12 cellular contexts compared by ENCODE assay signal in genomic region chr5:91468643-91469422, GRCh38.
DNase-seq lines count a peak whose midpoint lies in the region; ATAC-seq, FAIRE-seq and TF ChIP-seq lines count a peak whose summit lies in the region.
"Had no signal": no experiment of that assay in that cellular context is flagged by ENCODE, and none has a peak within 500 bp of the region (broad histone marks: within the 10 kb centered on the region; RNA-seq: fewer than 3 reads in every experiment).

No MANE protein-coding gene starts in this region.

- DNase-seq in A673 (ENCODE audit: low spot score) (peak; percentile 58), KBM-7 (peak; percentile 50), K562 (ENCODE audit: extremely low read depth in 1 of 4, low spot score in 3 of 4) (no peak), lung (ENCODE audit: low spot score) (no peak), NCI-H2171 (lab: John Stamatoyannopoulos, UW) (no peak), neuronal stem cell (ENCODE audit: low spot score) (no peak)
- DNase-seq in stimulated activated CD8-positive, alpha-beta memory T cell treated with anti-CD3 and anti-CD28 coated beads, Interleukin-4, amount 100 ng/mL, for 48 hours: no peak
- DNase-seq: ovary, WERI-Rb-1 had no signal

- H3K79me1 ChIP-seq in neuronal stem cell (ENCODE audit: low read depth, low read length): no peaks in the 10 kb centered on the region

- H2BK120ac ChIP-seq in neuronal stem cell (ENCODE audit: low read depth, low read length): no peak overlapping the region

- H3K4me2 ChIP-seq in K562 (ENCODE audit: insufficient read depth, low read length): peak overlapping the region; percentile 51; the same call in 1 of the 2 replicates
- no peak overlapping the region for H3K4me2 ChIP-seq in neuronal stem cell (ENCODE audit: insufficient read depth, low read length, poor library complexity, severe bottlenecking)

- no peak overlapping the region for H2BK5ac ChIP-seq in neuronal stem cell (ENCODE audit: low read length)

- H3K36me3 ChIP-seq in A673 (ENCODE audit: insufficient read depth, low read length, poor library complexity, severe bottlenecking) (no peaks in the 10 kb centered on the region), K562 (ENCODE audit: control insufficient read depth, insufficient read depth, low read length) (no peaks in the 10 kb centered on the region), lung (ENCODE audit: control insufficient read depth in 2 of 2, insufficient read depth in 2 of 2, low read length in 2 of 2) (no peaks in the 10 kb centered on the region), neuronal stem cell (replicated peaks in 1 of 2; ENCODE audit: control insufficient read depth in 2 of 2, insufficient read depth in 2 of 2, low read length in 2 of 2) (no peaks in the 10 kb centered on the region)
- H3K36me3 ChIP-seq: ovary, WERI-Rb-1 had no signal

- no TSS peak for BruUV-seq in A673 (replicated peaks; lab: Mats Ljungman, UMichigan)
- BruUV-seq in K562 (replicated peaks; lab: Mats Ljungman, UMichigan): no TSS peak

- H2AFZ ChIP-seq in K562 (ENCODE audit: low read depth, low read length) (peak overlapping the region; percentile 75), neuronal stem cell (ENCODE audit: low read length) (no peak overlapping the region)

- no peak overlapping the region for H3K14ac ChIP-seq in neuronal stem cell (ENCODE audit: low read length)

- H3K9ac ChIP-seq in K562 (ENCODE audit: insufficient read depth in 1 of 2, low read depth in 2 of 2, low read length in 2 of 2) (no peak overlapping the region), neuronal stem cell (ENCODE audit: low read depth, low read length, poor library complexity) (no peak overlapping the region)

- no peaks in the 10 kb centered on the region for H3K9me3 ChIP-seq in A673 (ENCODE audit: low read depth, low read length, poor library complexity, severe bottlenecking)
- H3K9me3 ChIP-seq in K562 (replicated peaks; ENCODE audit: control insufficient read depth, insufficient read depth, low read depth, low read length): no peaks in the 10 kb centered on the region
- H3K9me3 ChIP-seq in lung (ENCODE audit: control insufficient read depth in 2 of 2, insufficient read depth in 1 of 2, low read length in 1 of 2): no peaks in the 10 kb centered on the region
- no peaks in the 10 kb centered on the region for H3K9me3 ChIP-seq in neuronal stem cell (replicated peaks in 1 of 2; ENCODE audit: control insufficient read depth in 2 of 2, insufficient read depth in 1 of 2, low read depth in 1 of 2, low read length in 2 of 2)
- H3K9me3 ChIP-seq: ovary had no signal

- H2BK15ac ChIP-seq in neuronal stem cell (ENCODE audit: low read length): no peak overlapping the region

- H3K4ac ChIP-seq in neuronal stem cell (ENCODE audit: low read length): no peak overlapping the region

- H2BK12ac ChIP-seq in neuronal stem cell (ENCODE audit: low read length): no peak overlapping the region

- H3K4me1 ChIP-seq in A673 (ENCODE audit: insufficient read depth, low read length, poor library complexity, severe bottlenecking) (peaks cover 8% of the 10 kb centered on the region), K562 (replicated peaks in 1 of 2; ENCODE audit: control insufficient read depth in 2 of 2, insufficient read depth in 2 of 2, low read length in 2 of 2) (peaks cover 0 to 5% of the 10 kb centered on the region in 2 experiments; a peak in 2 of 5 replicates), lung (ENCODE audit: control insufficient read depth in 2 of 2, insufficient read depth in 2 of 2, low read length in 2 of 2) (no peaks in the 10 kb centered on the region), neuronal stem cell (ENCODE audit: control insufficient read depth in 2 of 2, insufficient read depth in 1 of 2, low read depth in 1 of 2, low read length in 2 of 2) (peaks cover 0 to 2% of the 10 kb centered on the region in 2 donors)

- TF ChIP-seq EP300 in K562 (IDR thresholded peaks at IDR 0.05; ENCODE audit: low read length): no peak

- TF ChIP-seq RAD21 in K562 (CRISPR knock-in tag; conservative IDR thresholded peaks at IDR 0.05 in 1 of 2, IDR thresholded peaks at IDR 0.05 in 1 of 2): no peak

- H3K23ac ChIP-seq in neuronal stem cell (ENCODE audit: low read depth, low read length, poor library complexity): no peak overlapping the region

- H3K18ac ChIP-seq in neuronal stem cell (ENCODE audit: low read length): no peak overlapping the region

- H2AK5ac ChIP-seq in neuronal stem cell (ENCODE audit: low read depth, low read length): no peak overlapping the region

- H3K79me2 ChIP-seq in K562 (ENCODE audit: control insufficient read depth, insufficient read depth, low read length): no peaks in the 10 kb centered on the region

- in situ Hi-C loops in KBM-7 (cut with MboI; ENCODE audit: low pct_unique_long_range_greater_than_20kb, low sequenced_read_pairs) (no loop called here), K562 (cut with MboI) (no loop called here)

- H4K8ac ChIP-seq in neuronal stem cell (ENCODE audit: low read depth, low read length): no peak overlapping the region

- POLR2A ChIA-PET in A673 (lab: Charles Lee; ENCODE audit: low non-redundant PET): no interaction called here
- POLR2A ChIA-PET in K562 (lab: Yijun Ruan, JAX): interaction anchor here (0.7 to 1.0 kb wide), 2 partner anchors 9 to 15 kb away, joined by 3 read pairs; no protein-coding TSS in a partner anchor

- H3K27ac ChIP-seq in A673 (ENCODE audit: low read depth, low read length, poor library complexity, severe bottlenecking): no peak overlapping the region
- no peak overlapping the region for H3K27ac ChIP-seq in K562 (ENCODE audit: extremely low read depth, low read depth, low read length)
- H3K27ac ChIP-seq in lung (ENCODE audit: low read depth in 1 of 2, low read length in 1 of 2): peak overlapping the region in 1 of 2 donors; percentile 52
- H3K27ac ChIP-seq in neuronal stem cell (replicated peaks; ENCODE audit: low read length): no peak overlapping the region
- H3K27ac ChIP-seq: C4-2B, ovary, WERI-Rb-1 had no signal

- intact Hi-C loops in A673 (cut with micrococcal nuclease; ENCODE audit: unreplicated experiment): loop anchor here (1.0 kb wide), 1 partner anchor 48 kb away; no protein-coding TSS in a partner anchor
- intact Hi-C loops in K562 (cut with micrococcal nuclease): no loop called here

- no peak overlapping the region for H3K4me3 ChIP-seq in A673 (ENCODE audit: low read depth, low read length, poor library complexity, severe bottlenecking)
- H3K4me3 ChIP-seq in K562: no peak overlapping the region
- no peak overlapping the region for H3K4me3 ChIP-seq in lung
- no peak overlapping the region for H3K4me3 ChIP-seq in neuronal stem cell (ENCODE audit: low read length in 2 of 2)
- H3K4me3 ChIP-seq: GM12878, ovary had no signal

- CTCF ChIA-PET in A673 (lab: Charles Lee): no interaction called here
- CTCF ChIA-PET in K562 (lab: Yijun Ruan, JAX; ENCODE audit: low intra/inter-chr PET ratio): no interaction called here

- no peaks in the 10 kb centered on the region for H3K9me1 ChIP-seq in K562 (ENCODE audit: control insufficient read depth, insufficient read depth, low read length)

- TF ChIP-seq CTCF in A673 (conservative IDR thresholded peaks at IDR 0.05; ENCODE audit: low read depth, low read length) (no peak), K562 (IDR thresholded peaks at IDR 0.05 in 2 of 3, conservative IDR thresholded peaks at IDR 0.05 in 1 of 3; ENCODE audit: insufficient read depth in 2 of 3, low read depth in 1 of 3, low read length in 3 of 3) (no peak), lung (IDR thresholded peaks at IDR 0.05; ENCODE audit: control extremely low read depth, extremely low read depth) (no peak)

- 2% methylated on average over 7 of the region's 7 CpGs for WGBS in K562 (ENCODE audit: insufficient coverage, low coverage, missing lambda C conversion rate)
- WGBS in lung, 2 donors: 37 to 57% methylated on average over 7 of the region's 7 CpGs
- no CpG with 5 or more reads among the region's 7 CpGs for WGBS in neuronal stem cell (ENCODE audit: extremely low coverage in 2 of 2, insufficient read length in 2 of 2, insufficient replicate concordance in 1 of 2), 2 donors

- H3K27me3 ChIP-seq in A673 (replicated peaks; ENCODE audit: insufficient read depth, low read depth, low read length, poor library complexity) (no peaks in the 10 kb centered on the region), K562 (ENCODE audit: control insufficient read depth in 2 of 2, insufficient read depth in 2 of 2, low read length in 2 of 2) (no peaks in the 10 kb centered on the region), lung (ENCODE audit: control insufficient read depth, insufficient read depth) (no peaks in the 10 kb centered on the region), neuronal stem cell (ENCODE audit: control insufficient read depth in 3 of 3, insufficient read depth in 3 of 3, low read depth in 1 of 3, low read length in 3 of 3) (no peaks in the 10 kb centered on the region)
- H3K27me3 ChIP-seq: ovary had no signal

- no peak for ATAC-seq in K562
- ATAC-seq in lung (ENCODE audit: insufficient read depth, low FRiP score): peak; percentile 53
- ATAC-seq in GM18498 (IDR thresholded peaks at IDR 0.05; ENCODE audit: unreplicated experiment): no peak
- ATAC-seq: GM12878 had no signal

- no peak for TF ChIP-seq POLR2A in K562 (conservative IDR thresholded peaks at IDR 0.05)

- no peaks in the 10 kb centered on the region for H4K20me1 ChIP-seq in K562 (replicated peaks; ENCODE audit: control insufficient read depth, insufficient read depth, low read length)

- no peak for FAIRE-seq in K562 (lab: Jason Lieb, UNC)
- FAIRE-seq: GM12878 had no signal

- no peak overlapping the region for H4K91ac ChIP-seq in neuronal stem cell (ENCODE audit: low read depth, low read length, poor library complexity)

TF ChIP-seq in K562, 482 proteins besides CTCF, POLR2A, EP300 and RAD21 (continues in another document):
- TF ChIP-seq ZNF445 (CRISPR knock-in tag; IDR thresholded peaks at IDR 0.05; ENCODE audit: low read depth) (no peak), ZNF395 (CRISPR knock-in tag; IDR thresholded peaks at IDR 0.05) (0 out of 2 replicates have a peak, but pooled peaks have one; percentile 34), CSDE1 (IDR thresholded peaks at IDR 0.05) (no peak), MEIS2 (IDR thresholded peaks at IDR 0.05; ENCODE audit: partially characterized antibody) (no peak), SPI1 (IDR thresholded peaks at IDR 0.05; ENCODE audit: borderline replicate concordance, low read depth, low read length) (peak; percentile 61; the same call in 1 of the 2 replicates), TRIM24 (IDR thresholded peaks at IDR 0.05) (no peak)

Comparison
In these comparisons a context has a peak if more than half of its experiments do, and no peak if none do; other contexts are left out.
1. DNase-seq: peak in A673 (single experiment) and KBM-7 (single experiment); none in K562 (0 of 4), lung (single experiment), NCI-H2171 (single experiment), neuronal stem cell (single experiment) and stimulated activated CD8-positive, alpha-beta memory T cell treated with anti-CD3 and anti-CD28 coated beads, Interleukin-4, amount 100 ng/mL, for 48 hours (single experiment).